ENCODE assay signal across 1 cellular context in the genomic region with DNA sequence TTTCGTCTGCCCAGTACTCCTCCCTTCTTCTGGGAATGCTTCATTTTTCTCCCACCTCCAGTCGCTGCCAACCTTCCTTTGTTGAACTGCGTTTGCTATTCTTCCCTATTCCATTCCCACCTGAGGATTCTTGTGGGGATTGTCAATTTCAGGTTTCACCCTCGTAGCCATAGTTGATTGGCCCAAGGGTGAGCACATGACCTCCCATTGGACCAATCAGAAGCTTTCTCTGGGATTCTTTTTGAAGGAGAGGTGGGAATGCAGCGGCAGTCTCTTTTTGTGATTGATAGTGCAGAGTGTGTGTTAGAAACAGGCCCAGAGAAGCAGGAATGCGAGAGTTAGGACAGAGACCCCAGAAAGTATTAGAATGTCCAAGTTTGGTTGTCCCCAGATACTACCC.
TF ChIP-seq lines count a peak whose summit lies in the region.

No MANE protein-coding gene starts in this region.

TF ChIP-seq in GM23338, 12 proteins besides CTCF, POLR2A, EP300 and RAD21 (continued from another document):
- TF ChIP-seq, protein P1, sequence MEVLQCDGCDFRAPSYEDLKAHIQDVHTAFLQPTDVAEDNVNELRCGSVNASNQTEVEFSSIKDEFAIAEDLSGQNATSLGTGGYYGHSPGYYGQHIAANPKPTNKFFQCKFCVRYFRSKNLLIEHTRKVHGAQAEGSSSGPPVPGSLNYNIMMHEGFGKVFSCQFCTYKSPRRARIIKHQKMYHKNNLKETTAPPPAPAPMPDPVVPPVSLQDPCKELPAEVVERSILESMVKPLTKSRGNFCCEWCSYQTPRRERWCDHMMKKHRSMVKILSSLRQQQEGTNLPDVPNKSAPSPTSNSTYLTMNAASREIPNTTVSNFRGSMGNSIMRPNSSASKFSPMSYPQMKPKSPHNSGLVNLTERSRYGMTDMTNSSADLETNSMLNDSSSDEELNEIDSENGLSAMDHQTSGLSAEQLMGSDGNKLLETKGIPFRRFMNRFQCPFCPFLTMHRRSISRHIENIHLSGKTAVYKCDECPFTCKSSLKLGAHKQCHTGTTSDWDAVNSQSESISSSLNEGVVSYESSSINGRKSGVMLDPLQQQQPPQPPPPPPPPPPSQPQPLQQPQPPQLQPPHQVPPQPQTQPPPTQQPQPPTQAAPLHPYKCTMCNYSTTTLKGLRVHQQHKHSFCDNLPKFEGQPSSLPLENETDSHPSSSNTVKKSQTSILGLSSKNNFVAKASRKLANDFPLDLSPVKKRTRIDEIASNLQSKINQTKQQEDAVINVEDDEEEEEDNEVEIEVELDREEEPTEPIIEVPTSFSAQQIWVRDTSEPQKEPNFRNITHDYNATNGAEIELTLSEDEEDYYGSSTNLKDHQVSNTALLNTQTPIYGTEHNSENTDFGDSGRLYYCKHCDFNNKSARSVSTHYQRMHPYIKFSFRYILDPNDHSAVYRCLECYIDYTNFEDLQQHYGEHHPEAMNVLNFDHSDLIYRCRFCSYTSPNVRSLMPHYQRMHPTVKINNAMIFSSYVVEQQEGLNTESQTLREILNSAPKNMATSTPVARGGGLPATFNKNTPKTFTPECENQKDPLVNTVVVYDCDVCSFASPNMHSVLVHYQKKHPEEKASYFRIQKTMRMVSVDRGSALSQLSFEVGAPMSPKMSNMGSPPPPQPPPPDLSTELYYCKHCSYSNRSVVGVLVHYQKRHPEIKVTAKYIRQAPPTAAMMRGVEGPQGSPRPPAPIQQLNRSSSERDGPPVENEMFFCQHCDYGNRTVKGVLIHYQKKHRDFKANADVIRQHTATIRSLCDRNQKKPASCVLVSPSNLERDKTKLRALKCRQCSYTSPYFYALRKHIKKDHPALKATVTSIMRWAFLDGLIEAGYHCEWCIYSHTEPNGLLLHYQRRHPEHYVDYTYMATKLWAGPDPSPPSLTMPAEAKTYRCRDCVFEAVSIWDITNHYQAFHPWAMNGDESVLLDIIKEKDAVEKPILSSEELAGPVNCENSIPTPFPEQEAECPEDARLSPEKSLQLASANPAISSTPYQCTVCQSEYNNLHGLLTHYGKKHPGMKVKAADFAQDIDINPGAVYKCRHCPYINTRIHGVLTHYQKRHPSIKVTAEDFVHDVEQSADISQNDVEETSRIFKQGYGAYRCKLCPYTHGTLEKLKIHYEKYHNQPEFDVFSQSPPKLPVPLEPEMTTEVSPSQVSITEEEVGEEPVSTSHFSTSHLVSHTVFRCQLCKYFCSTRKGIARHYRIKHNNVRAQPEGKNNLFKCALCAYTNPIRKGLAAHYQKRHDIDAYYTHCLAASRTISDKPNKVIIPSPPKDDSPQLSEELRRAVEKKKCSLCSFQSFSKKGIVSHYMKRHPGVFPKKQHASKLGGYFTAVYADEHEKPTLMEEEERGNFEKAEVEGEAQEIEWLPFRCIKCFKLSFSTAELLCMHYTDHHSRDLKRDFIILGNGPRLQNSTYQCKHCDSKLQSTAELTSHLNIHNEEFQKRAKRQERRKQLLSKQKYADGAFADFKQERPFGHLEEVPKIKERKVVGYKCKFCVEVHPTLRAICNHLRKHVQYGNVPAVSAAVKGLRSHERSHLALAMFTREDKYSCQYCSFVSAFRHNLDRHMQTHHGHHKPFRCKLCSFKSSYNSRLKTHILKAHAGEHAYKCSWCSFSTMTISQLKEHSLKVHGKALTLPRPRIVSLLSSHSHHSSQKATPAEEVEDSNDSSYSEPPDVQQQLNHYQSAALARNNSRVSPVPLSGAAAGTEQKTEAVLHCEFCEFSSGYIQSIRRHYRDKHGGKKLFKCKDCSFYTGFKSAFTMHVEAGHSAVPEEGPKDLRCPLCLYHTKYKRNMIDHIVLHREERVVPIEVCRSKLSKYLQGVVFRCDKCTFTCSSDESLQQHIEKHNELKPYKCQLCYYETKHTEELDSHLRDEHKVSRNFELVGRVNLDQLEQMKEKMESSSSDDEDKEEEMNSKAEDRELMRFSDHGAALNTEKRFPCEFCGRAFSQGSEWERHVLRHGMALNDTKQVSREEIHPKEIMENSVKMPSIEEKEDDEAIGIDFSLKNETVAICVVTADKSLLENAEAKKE (CRISPR knock-in tag; IDR thresholded peaks at IDR 0.05), result no peak
- TF ChIP-seq JUNB (IDR thresholded peaks at IDR 0.05; ENCODE audit: unreplicated experiment) (no peak), STAT1 (IDR thresholded peaks at IDR 0.05; ENCODE audit: unreplicated experiment) (no peak), CREB1 (CRISPR knock-in tag; IDR thresholded peaks at IDR 0.05; ENCODE audit: low read depth) (no peak), EZH2phosphoT487 (IDR thresholded peaks at IDR 0.05; ENCODE audit: unreplicated experiment) (no peak)
